ENCODE assay signal across 28 cellular contexts in the genomic region with DNA sequence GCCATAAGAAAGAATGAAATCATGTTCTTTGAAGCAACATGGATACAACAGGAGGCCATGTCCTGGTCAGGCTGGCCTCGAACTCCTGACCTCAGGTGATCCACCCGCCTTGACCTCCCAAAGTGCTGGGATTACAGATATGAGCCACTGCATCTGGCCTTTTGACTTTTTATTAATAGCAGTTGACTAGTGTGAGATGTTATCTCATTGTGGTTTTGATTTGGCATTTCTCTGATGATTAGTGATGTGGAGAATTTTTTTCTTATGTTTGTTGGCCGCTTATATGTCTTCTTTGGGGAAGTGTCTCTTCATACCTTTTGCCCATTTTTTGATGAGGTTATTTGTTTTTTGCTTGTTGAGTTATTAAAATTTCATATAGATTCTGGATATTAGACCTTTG.
"Had no signal": no experiment of that assay in that cellular context is flagged by ENCODE, and none has a peak within 500 bp of the region (broad histone marks: within the 10 kb centered on the region; RNA-seq: fewer than 3 reads in every experiment).

No MANE protein-coding gene starts in this region.

- H3K27ac ChIP-seq: colonic mucosa, epithelial cell of prostate, gastrocnemius medialis, neural progenitor cell, parathyroid adenoma, right atrium auricular region, stomach, thyroid gland had no signal

- H3K4me1 ChIP-seq: colonic mucosa, gastrocnemius medialis, neural progenitor cell, parathyroid adenoma, right atrium auricular region, stomach, thyroid gland had no signal

- H3K4me2 ChIP-seq: neural progenitor cell had no signal

- H3K36me3 ChIP-seq: colonic mucosa, gastrocnemius medialis, neural progenitor cell, right atrium auricular region, stomach, thyroid gland had no signal

- H3K4me3 Mint-ChIP-seq: dendritic cell treated with granulocyte-macrophage colony-stimulating factor and Interleukin-4, amounts not matched to agents 40 ng/mL and 50 ng/mL, for 4 days; endodermal cell; memory B cell; naive thymus-derived CD4-positive, alpha-beta T cell; nephron; neural progenitor cell; stimulated activated effector memory CD8-positive, alpha-beta T cell treated with anti-CD3 and anti-CD28 coated beads, Interleukin-12 subunit alpha, Interleukin-12 subunit beta, amount 100 ng/mL, for 72 hours had no signal

- H3K4me3 ChIP-seq: colonic mucosa, gastrocnemius medialis, lung, mucosa of descending colon, neural progenitor cell, right atrium auricular region, stomach, thyroid gland had no signal

- H3K9me3 Mint-ChIP-seq: dendritic cell treated with granulocyte-macrophage colony-stimulating factor and Interleukin-4, amounts not matched to agents 40 ng/mL and 50 ng/mL, for 4 days; endodermal cell; memory B cell; naive thymus-derived CD4-positive, alpha-beta T cell; nephron; neural progenitor cell had no signal

- H3K27ac Mint-ChIP-seq: dendritic cell treated with granulocyte-macrophage colony-stimulating factor and Interleukin-4, amounts not matched to agents 40 ng/mL and 50 ng/mL, for 4 days; endodermal cell; memory B cell; naive thymus-derived CD4-positive, alpha-beta T cell; neural progenitor cell; progenitor cell of endocrine pancreas; stimulated activated effector memory CD8-positive, alpha-beta T cell treated with anti-CD3 and anti-CD28 coated beads, Interleukin-12 subunit alpha, Interleukin-12 subunit beta, amount 100 ng/mL, for 72 hours had no signal

- H3K36me3 Mint-ChIP-seq: memory B cell; naive thymus-derived CD4-positive, alpha-beta T cell; neural progenitor cell; stimulated activated effector memory CD8-positive, alpha-beta T cell treated with anti-CD3 and anti-CD28 coated beads, Interleukin-12 subunit alpha, Interleukin-12 subunit beta, amount 100 ng/mL, for 72 hours had no signal

- ATAC-seq: esophagus mucosa; gastrocnemius medialis; left lobe of liver; mucosa of descending colon; naive thymus-derived CD4-positive, alpha-beta T cell; sciatic nerve; stimulated activated effector memory CD8-positive, alpha-beta T cell treated with anti-CD3 and anti-CD28 coated beads, Interleukin-12 subunit alpha, Interleukin-12 subunit beta, amount 100 ng/mL, for 72 hours had no signal

- H3K27me3 Mint-ChIP-seq: dendritic cell treated with granulocyte-macrophage colony-stimulating factor and Interleukin-4, amounts not matched to agents 40 ng/mL and 50 ng/mL, for 4 days; memory B cell; progenitor cell of endocrine pancreas had no signal

- H3K79me2 ChIP-seq: parathyroid adenoma had no signal

- H3K9ac ChIP-seq: neural progenitor cell, parathyroid adenoma had no signal

- FAIRE-seq: kidney had no signal

- H3K27me3 ChIP-seq: colonic mucosa, gastrocnemius medialis, neural progenitor cell, right atrium auricular region, stomach, thyroid gland had no signal

- DNase-seq: colonic mucosa; effector CD8-positive, alpha-beta T cell; endodermal cell; foreskin fibroblast; gastrocnemius medialis; head of caudate nucleus; kidney; mucosa of descending colon; naive thymus-derived CD4-positive, alpha-beta T cell; stimulated activated CD4-positive, alpha-beta T cell treated with anti-CD3 and anti-CD28 coated beads, Interleukin-2, amount 100 ng/mL, for 24 hours; stimulated activated CD4-positive, alpha-beta T cell treated with anti-CD3 and anti-CD28 coated beads, Interleukin-4, amount 100 ng/mL, for 24 hours; stimulated activated naive CD4-positive, alpha-beta T cell treated with Interleukin-2 at 50 U/mL for 16 hours; stomach; thyroid gland; trophoblast cell had no signal

- H3K4me1 Mint-ChIP-seq: endodermal cell; memory B cell; naive thymus-derived CD4-positive, alpha-beta T cell; nephron; neural progenitor cell; stimulated activated effector memory CD8-positive, alpha-beta T cell treated with anti-CD3 and anti-CD28 coated beads, Interleukin-12 subunit alpha, Interleukin-12 subunit beta, amount 100 ng/mL, for 72 hours had no signal

- H3K9me3 ChIP-seq: colonic mucosa, gastrocnemius medialis, mucosa of descending colon, right atrium auricular region, stomach, thyroid gland had no signal

- H2AFZ ChIP-seq: neural progenitor cell, parathyroid adenoma had no signal
